9 cellular contexts compared by ENCODE assay signal in the genomic region with DNA sequence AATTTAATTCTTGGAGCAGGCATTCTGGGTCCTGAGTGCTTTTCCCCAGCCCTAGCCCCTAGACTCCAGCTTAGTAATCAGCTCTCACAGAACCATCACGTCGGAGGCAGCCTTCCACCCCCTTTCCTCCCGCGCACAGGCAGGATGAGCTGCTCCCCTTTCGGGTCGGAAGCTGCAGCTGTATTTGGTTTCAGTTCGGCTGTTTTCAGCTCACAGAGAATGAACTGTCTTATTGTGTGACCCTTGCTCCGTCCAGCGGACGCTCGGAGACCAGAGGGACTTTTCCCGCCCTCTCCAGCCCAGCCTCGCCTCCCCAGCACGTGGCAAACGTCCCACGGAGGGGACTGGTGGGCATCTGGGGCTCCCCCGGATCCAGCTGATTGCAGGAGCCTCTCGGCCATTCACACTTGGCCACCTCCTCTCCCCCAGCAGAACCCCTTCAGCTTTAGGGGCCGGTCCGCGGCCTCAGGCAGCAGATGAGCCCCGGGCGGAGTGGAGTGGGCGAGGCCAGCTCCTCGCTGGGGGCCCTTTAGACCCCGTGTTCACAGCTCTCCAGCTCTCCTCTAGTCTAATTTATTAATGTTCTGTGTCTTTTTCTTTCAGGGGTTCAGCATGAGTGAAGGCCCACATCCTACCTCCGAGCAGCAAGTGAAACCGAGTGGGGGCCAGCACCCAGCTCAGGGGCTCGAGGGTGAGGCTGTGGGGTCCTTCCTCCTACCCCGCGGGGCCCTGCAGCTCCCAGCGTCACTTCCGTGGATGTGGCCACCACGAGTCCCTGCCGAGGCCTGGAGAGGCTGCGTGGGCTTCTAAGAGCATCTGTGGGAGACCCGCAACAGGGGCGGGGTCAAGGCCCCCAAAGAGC. TPM values are rescaled to one million over a fixed set of nuclear protein-coding genes. Genes with fewer than 3 reads are reported as not detected.
DNase-seq lines count a peak whose midpoint lies in the region; TF ChIP-seq lines count a peak whose summit lies in the region.
"Had no signal": no experiment of that assay in that cellular context is flagged by ENCODE, and none has a peak within 500 bp of the region (broad histone marks: within the 10 kb centered on the region; RNA-seq: fewer than 3 reads in every experiment).

No MANE protein-coding gene starts in this region.

- peak overlapping the region in 1 of 2 donors; percentile 1 for H3K27ac ChIP-seq in breast epithelium
- H3K27ac ChIP-seq in tibial artery: no peak overlapping the region

- CTCF ChIA-PET in MCF 10A (lab: Yijun Ruan, JAX): interaction anchor here (0.5 to 0.7 kb wide), 2 partner anchors 14 to 26 kb away, joined by 3 read pairs; no protein-coding TSS in a partner anchor

- peaks cover 7 to 10% of the 10 kb centered on the region in 2 donors for H3K4me1 ChIP-seq in breast epithelium
- peaks cover 0 to 25% (median 19%) of the 10 kb centered on the region in 4 donors for H3K4me1 ChIP-seq in tibial artery

- no peaks in the 10 kb centered on the region for H3K9me3 Mint-ChIP-seq in MCF 10A (ENCODE audit: unreplicated experiment)

- H3K4me1 Mint-ChIP-seq in MCF 10A (ENCODE audit: insufficient read depth, unreplicated experiment): no peaks in the 10 kb centered on the region

- BruUV-seq in MCF 10A (replicated peaks; lab: Mats Ljungman, UMichigan): no TSS peak

- POLR2A ChIA-PET in MCF 10A (lab: Yijun Ruan, JAX): interaction anchor here (0.6 kb wide), 1 partner anchor 62 kb away, joined by 4 read pairs; no protein-coding TSS in a partner anchor

- TF ChIP-seq CTCF in breast epithelium (IDR thresholded peaks at IDR 0.05): no peak
- TF ChIP-seq CTCF in MCF 10A (IDR thresholded peaks at IDR 0.05; ENCODE audit: unreplicated experiment): no peak
- TF ChIP-seq CTCF in tibial artery (IDR thresholded peaks at IDR 0.05): no peak

- H3K36me3 ChIP-seq in breast epithelium: no peaks in the 10 kb centered on the region
- H3K36me3 ChIP-seq in tibial artery: no peaks in the 10 kb centered on the region

- no peak for TF ChIP-seq POLR2A in breast epithelium (IDR thresholded peaks at IDR 0.05)

- H3K36me3 Mint-ChIP-seq in MCF 10A (ENCODE audit: insufficient read depth, unreplicated experiment): no peaks in the 10 kb centered on the region

- no peak overlapping the region for H3K4me3 Mint-ChIP-seq in MCF 10A (ENCODE audit: unreplicated experiment)

- no peak overlapping the region for H3K27ac Mint-ChIP-seq in MCF 10A (ENCODE audit: low read depth, unreplicated experiment)

- no peak for DNase-seq in breast epithelium (ENCODE audit: low spot score in 2 of 2)
- DNase-seq in MCF 10A (ENCODE audit: unreplicated experiment): no peak
- DNase-seq in activated naive CD4-positive, alpha-beta T cell treated with anti-CD3 and anti-CD28 coated beads, Interleukin-2, amount 50 U/mL, for 16 hours: peak; percentile 40
- peak; percentile 23 for DNase-seq in medulla oblongata (ENCODE audit: extremely low spot score)
- DNase-seq in tibial artery: no peak
- DNase-seq in HuH-7 (ENCODE audit: low spot score): no peak
- DNase-seq in DMS153 (lab: John Stamatoyannopoulos, UW): no peak
- DNase-seq in middle frontal gyrus (ENCODE audit: extremely low spot score, low spot score): no peak

- intact Hi-C loops in breast epithelium (cut with DNase I; ENCODE audit: low total_unique reads): no loop called here
- intact Hi-C loops in MCF 10A (cut with micrococcal nuclease): no loop called here
- intact Hi-C loops in tibial artery (cut with DNase I; ENCODE audit: low total_unique reads): no loop called here

- H3K27me3 ChIP-seq in breast epithelium (peaks cover 12 to 54% of the 10 kb centered on the region in 2 donors), tibial artery (peaks cover 0 to 66% of the 10 kb centered on the region in 2 donors)

- no peaks in the 10 kb centered on the region for H3K9me3 ChIP-seq in breast epithelium
- no peaks in the 10 kb centered on the region for H3K9me3 ChIP-seq in tibial artery

- H3K4me3 ChIP-seq in breast epithelium (peak overlapping the region; percentile 34 to 58 (median 41)), tibial artery (peak overlapping the region; percentile 0 to 29)

- peaks cover 10% of the 10 kb centered on the region for H3K27me3 Mint-ChIP-seq in MCF 10A (ENCODE audit: insufficient read depth, unreplicated experiment)

RNA-seq across cellular contexts. Expression of a gene that starts 0.9 kb away (rescaled TPM):
- under 1 TPM in 1 of 3 donors, not detected in 2; 0.33 TPM for total RNA-seq in breast epithelium
- total RNA-seq in MCF 10A (2022): not detected in 2 replicates
- total RNA-seq: activated CD8-positive, alpha-beta memory T cell treated with anti-CD3 and anti-CD28 coated beads for 36 hours had no signal

RNA-seq across cellular contexts. Expression of a gene that starts 11.7 kb away (rescaled TPM):
- not detected for total RNA-seq in breast epithelium
- total RNA-seq in MCF 10A (2022): not detected in 2 replicates
- total RNA-seq: activated CD8-positive, alpha-beta memory T cell treated with anti-CD3 and anti-CD28 coated beads for 36 hours had no signal

RNA-seq across cellular contexts. Expression of a gene that starts 37.1 kb away (rescaled TPM):
- total RNA-seq in breast epithelium (10 to 100 TPM; 11.5 to 23.9 (median 16.2) TPM), MCF 10A (2022) (7.5 and 13.4 TPM in 2 replicates)

RNA-seq across cellular contexts. Expression of a gene that starts 47.4 kb away (rescaled TPM):
- total RNA-seq in breast epithelium (100 to 1,000 TPM in 1 of 3 donors, 10 to 100 TPM in 2; 48.2 to 157 (median 68.2) TPM), MCF 10A (2022) (14.8 and 16.2 TPM in 2 replicates)

RNA-seq across cellular contexts. Expression of a gene that starts 47.7 kb away (rescaled TPM):
- total RNA-seq in breast epithelium: 10 to 100 TPM; 26.3 to 32.8 (median 28.5) TPM
- total RNA-seq in MCF 10A (2022): 16.5 and 21.1 TPM in 2 replicates

Comparison
In these comparisons a context has a peak if more than half of its experiments do, and no peak if none do; other contexts are left out.
1. DNase-seq: peak in activated naive CD4-positive, alpha-beta T cell treated with anti-CD3 and anti-CD28 coated beads, Interleukin-2, amount 50 U/mL, for 16 hours (single experiment) and medulla oblongata (single experiment); none in breast epithelium (0 of 2), MCF 10A (single experiment), tibial artery (0 of 2), HuH-7 (single experiment), DMS153 (single experiment) and middle frontal gyrus (single experiment).